ENCODE assay signal across 20 cellular contexts in genomic region chr16:17266606-17267313, GRCh38.
DNase-seq lines count a peak whose midpoint lies in the region; ATAC-seq and TF ChIP-seq lines count a peak whose summit lies in the region.
"Had no signal": no experiment of that assay in that cellular context is flagged by ENCODE, and none has a peak within 500 bp of the region (broad histone marks: within the 10 kb centered on the region; RNA-seq: fewer than 3 reads in every experiment).

No MANE protein-coding gene starts in this region.

- H3K27ac ChIP-seq in CD8-positive, alpha-beta T cell (ENCODE audit: low read depth, low read length): no peak overlapping the region
- H3K27ac ChIP-seq: cardiac muscle cell, lower lobe of right lung had no signal

- H3K4me1 ChIP-seq in CD8-positive, alpha-beta T cell (ENCODE audit: insufficient read depth, low read length): peaks cover 2% of the 10 kb centered on the region

- H3K4me3 Mint-ChIP-seq in CD8-positive, alpha-beta T cell: no peak overlapping the region
- H3K4me3 Mint-ChIP-seq in naive thymus-derived CD8-positive, alpha-beta T cell: no peak overlapping the region
- no peak overlapping the region for H3K4me3 Mint-ChIP-seq in activated T-helper 2 cell treated with anti-CD3 and anti-CD28 coated beads, Interferon-gamma antibody, Interleukin-2, Interleukin-4, amounts not matched to agents 10 μg/mL and 5 μg/mL and 100 μg/mL, durations not matched to agents 14 hours and 24 hours and 36 hours (ENCODE audit: low read depth)
- H3K4me3 Mint-ChIP-seq: activated CD4-positive, alpha-beta T cell treated with anti-CD3 and anti-CD28 coated beads, Interleukin-2, amount 10 ng/mL, durations not matched to agents 24 days and 14 days; activated naive CD8-positive, alpha-beta T cell; activated T-cell treated with anti-CD3 and anti-CD28 coated beads, Interleukin-2, amount 50 U/mL, for 24 hours; CD4-positive, alpha-beta T cell; endodermal cell had no signal

- no peaks in the 10 kb centered on the region for H3K9me3 ChIP-seq in CD8-positive, alpha-beta T cell (ENCODE audit: low read length)
- H3K9me3 ChIP-seq: lower lobe of right lung had no signal

- no peak for TF ChIP-seq CTCF in CD8-positive, alpha-beta T cell (IDR thresholded peaks at IDR 0.05)

- H3K27me3 Mint-ChIP-seq in CD8-positive, alpha-beta T cell (ENCODE audit: low read depth): no peaks in the 10 kb centered on the region
- H3K27me3 Mint-ChIP-seq in naive thymus-derived CD8-positive, alpha-beta T cell: no peaks in the 10 kb centered on the region
- H3K27me3 Mint-ChIP-seq in activated T-helper 2 cell treated with anti-CD3 and anti-CD28 coated beads, Interferon-gamma antibody, Interleukin-2, Interleukin-4, amounts not matched to agents 10 μg/mL and 5 μg/mL and 100 μg/mL, durations not matched to agents 14 hours and 24 hours and 36 hours (ENCODE audit: low read depth): peaks cover 7% of the 10 kb centered on the region
- H3K27me3 Mint-ChIP-seq: activated naive CD8-positive, alpha-beta T cell; activated T-cell treated with anti-CD3 and anti-CD28 coated beads, Interleukin-2, amount 50 U/mL, for 24 hours; CD4-positive, alpha-beta T cell had no signal

- H3K4me3 ChIP-seq in CD8-positive, alpha-beta T cell (ENCODE audit: low read depth, low read length): no peak overlapping the region
- H3K4me3 ChIP-seq: cardiac muscle cell, lower lobe of right lung had no signal

- DNase-seq in Ammon's horn (ENCODE audit: low spot score) (peak; percentile 71), NCI-H2081 (lab: John Stamatoyannopoulos, UW) (peak; percentile 76 to 91), anterior cingulate cortex (lab: John Stamatoyannopoulos, UW) (peak in 52 of 58 donors; percentile 5 to 91 (median 60)), mucosa of gallbladder (ENCODE audit: low spot score) (peak; percentile 88)
- no peak for DNase-seq in CD8-positive, alpha-beta T cell
- DNase-seq in naive thymus-derived CD8-positive, alpha-beta T cell: no peak
- DNase-seq in activated T-helper 2 cell treated with anti-CD3 and anti-CD28 coated beads, Interferon-gamma antibody, Interleukin-2, Interleukin-4, amounts not matched to agents 10 μg/mL and 5 μg/mL and 100 μg/mL, durations not matched to agents 14 hours and 24 hours and 36 hours (ENCODE audit: low spot score): no peak
- DNase-seq: activated CD4-positive, alpha-beta T cell treated with anti-CD3 and anti-CD28 coated beads, Interleukin-2, amount 10 ng/mL, durations not matched to agents 24 days and 14 days; activated T-cell treated with anti-CD3 and anti-CD28 coated beads, Interleukin-2, amount 50 U/mL, for 24 hours; CD4-positive, alpha-beta T cell; EL; endodermal cell; lower lobe of right lung; NCI-H2171 treated with DMSO at 0.1 percent for 48 hours; stimulated activated CD4-positive, alpha-beta T cell treated with anti-CD3 and anti-CD28 coated beads, Interleukin-4, amount 100 ng/mL, for 24 hours; T1000 had no signal

- no peaks in the 10 kb centered on the region for H3K9me3 Mint-ChIP-seq in CD8-positive, alpha-beta T cell
- no peaks in the 10 kb centered on the region for H3K9me3 Mint-ChIP-seq in naive thymus-derived CD8-positive, alpha-beta T cell
- H3K9me3 Mint-ChIP-seq in activated T-helper 2 cell treated with anti-CD3 and anti-CD28 coated beads, Interferon-gamma antibody, Interleukin-2, Interleukin-4, amounts not matched to agents 10 μg/mL and 5 μg/mL and 100 μg/mL, durations not matched to agents 14 hours and 24 hours and 36 hours: no peaks in the 10 kb centered on the region
- H3K9me3 Mint-ChIP-seq: activated CD4-positive, alpha-beta T cell treated with anti-CD3 and anti-CD28 coated beads, Interleukin-2, amount 10 ng/mL, durations not matched to agents 24 days and 14 days; activated T-cell treated with anti-CD3 and anti-CD28 coated beads, Interleukin-2, amount 50 U/mL, for 24 hours; CD4-positive, alpha-beta T cell; endodermal cell had no signal

- no peaks in the 10 kb centered on the region for H3K27me3 ChIP-seq in CD8-positive, alpha-beta T cell (ENCODE audit: insufficient read depth, low read length)
- H3K27me3 ChIP-seq: cardiac muscle cell had no signal

- no peaks in the 10 kb centered on the region for H3K36me3 Mint-ChIP-seq in CD8-positive, alpha-beta T cell
- H3K36me3 Mint-ChIP-seq in naive thymus-derived CD8-positive, alpha-beta T cell: no peaks in the 10 kb centered on the region
- no peaks in the 10 kb centered on the region for H3K36me3 Mint-ChIP-seq in activated T-helper 2 cell treated with anti-CD3 and anti-CD28 coated beads, Interferon-gamma antibody, Interleukin-2, Interleukin-4, amounts not matched to agents 10 μg/mL and 5 μg/mL and 100 μg/mL, durations not matched to agents 14 hours and 24 hours and 36 hours (ENCODE audit: low read depth)
- H3K36me3 Mint-ChIP-seq: activated naive CD8-positive, alpha-beta T cell had no signal

- no peak for ATAC-seq in CD8-positive, alpha-beta T cell
- no peak for ATAC-seq in HG02870 (IDR thresholded peaks at IDR 0.05; ENCODE audit: unreplicated experiment)
- ATAC-seq in naive thymus-derived CD8-positive, alpha-beta T cell: no peak
- ATAC-seq: HCT116, lower lobe of right lung had no signal

- CTCF ChIA-PET in CD8-positive, alpha-beta T cell (lab: Charles Lee): interaction anchor here (0.8 kb wide), 1 partner anchor 9 kb away, joined by 3 read pairs; no protein-coding TSS in a partner anchor

- intact Hi-C loops in CD8-positive, alpha-beta T cell (cut with DNase I, micrococcal nuclease): no loop called here
- intact Hi-C loops in activated T-helper 2 cell treated with anti-CD3 and anti-CD28 coated beads, Interferon-gamma antibody, Interleukin-2, Interleukin-4, amounts not matched to agents 10 μg/mL and 5 μg/mL and 100 μg/mL, durations not matched to agents 14 hours and 24 hours and 36 hours (cut with micrococcal nuclease): no loop called here

- POLR2A ChIA-PET in CD8-positive, alpha-beta T cell (lab: Charles Lee): no interaction called here
- POLR2A ChIA-PET in naive thymus-derived CD8-positive, alpha-beta T cell (lab: Charles Lee): no interaction called here

- no peak overlapping the region for H3K27ac Mint-ChIP-seq in CD8-positive, alpha-beta T cell
- no peak overlapping the region for H3K27ac Mint-ChIP-seq in naive thymus-derived CD8-positive, alpha-beta T cell
- H3K27ac Mint-ChIP-seq in activated T-helper 2 cell treated with anti-CD3 and anti-CD28 coated beads, Interferon-gamma antibody, Interleukin-2, Interleukin-4, amounts not matched to agents 10 μg/mL and 5 μg/mL and 100 μg/mL, durations not matched to agents 14 hours and 24 hours and 36 hours: no peak overlapping the region
- H3K27ac Mint-ChIP-seq: activated CD4-positive, alpha-beta T cell treated with anti-CD3 and anti-CD28 coated beads, Interleukin-2, amount 10 ng/mL, durations not matched to agents 24 days and 14 days; activated naive CD8-positive, alpha-beta T cell; activated T-cell treated with anti-CD3 and anti-CD28 coated beads, Interleukin-2, amount 50 U/mL, for 24 hours; CD4-positive, alpha-beta T cell; endodermal cell had no signal

- no peaks in the 10 kb centered on the region for H3K36me3 ChIP-seq in CD8-positive, alpha-beta T cell (ENCODE audit: insufficient read depth, low read length)
- H3K36me3 ChIP-seq: cardiac muscle cell, lower lobe of right lung had no signal

- H3K4me1 Mint-ChIP-seq in CD8-positive, alpha-beta T cell (ENCODE audit: low read depth): peaks cover 21% of the 10 kb centered on the region
- H3K4me1 Mint-ChIP-seq in naive thymus-derived CD8-positive, alpha-beta T cell: peaks cover 20 to 48% (median 32%) of the 10 kb centered on the region in 4 donors
- peaks cover 28% of the 10 kb centered on the region for H3K4me1 Mint-ChIP-seq in activated T-helper 2 cell treated with anti-CD3 and anti-CD28 coated beads, Interferon-gamma antibody, Interleukin-2, Interleukin-4, amounts not matched to agents 10 μg/mL and 5 μg/mL and 100 μg/mL, durations not matched to agents 14 hours and 24 hours and 36 hours (ENCODE audit: low read depth)

Comparison
In these comparisons a context has a peak if more than half of its experiments do, and no peak if none do; other contexts are left out.
1. DNase-seq: peak in Ammon's horn (single experiment), NCI-H2081 (2 of 2), anterior cingulate cortex (52 of 58) and mucosa of gallbladder (single experiment); none in CD8-positive, alpha-beta T cell (0 of 7), naive thymus-derived CD8-positive, alpha-beta T cell (0 of 10) and activated T-helper 2 cell treated with anti-CD3 and anti-CD28 coated beads, Interferon-gamma antibody, Interleukin-2, Interleukin-4, amounts not matched to agents 10 μg/mL and 5 μg/mL and 100 μg/mL, durations not matched to agents 14 hours and 24 hours and 36 hours (single experiment).